Comparison of ENCODE assay signal across 22 cellular contexts in genomic region chr11:75606099-75606498, GRCh38. TPM values are rescaled to one million over a fixed set of nuclear protein-coding genes. Genes with fewer than 3 reads are reported as not detected.
A peak's percentile ranks its signal among the peaks of the same experiment; 100 is the strongest.
DNase-seq lines count a peak whose midpoint lies in the region; ATAC-seq and TF ChIP-seq lines count a peak whose summit lies in the region.
"Had no signal": no experiment of that assay in that cellular context is flagged by ENCODE, and none has a peak within 500 bp of the region (broad histone marks: within the 10 kb centered on the region; RNA-seq: fewer than 3 reads in every experiment).

No MANE protein-coding gene starts in this region.

- H3K27ac ChIP-seq in breast epithelium (no peak overlapping the region), RWPE2 (ENCODE audit: poor library complexity, severe bottlenecking) (no peak overlapping the region), psoas muscle (no peak overlapping the region)
- H3K27ac ChIP-seq: 22Rv1, BLaER1, C4-2B had no signal

- H3K4me1 Mint-ChIP-seq in MCF 10A (ENCODE audit: insufficient read depth, unreplicated experiment): peaks cover 30% of the 10 kb centered on the region
- H3K4me1 Mint-ChIP-seq: B cell; CD8-positive, alpha-beta memory T cell had no signal

- H3K27ac Mint-ChIP-seq in MCF 10A (ENCODE audit: low read depth, unreplicated experiment): peak overlapping the region; percentile 44
- H3K27ac Mint-ChIP-seq: B cell; CD8-positive, alpha-beta memory T cell; HFFc6 had no signal

- no peak overlapping the region for H3K4me3 Mint-ChIP-seq in MCF 10A (ENCODE audit: unreplicated experiment)
- H3K4me3 Mint-ChIP-seq: B cell; CD4-positive, CD25-positive, alpha-beta regulatory T cell; CD8-positive, alpha-beta memory T cell; HFFc6 had no signal

- intact Hi-C loops in MCF 10A (cut with micrococcal nuclease): no loop called here
- intact Hi-C loops in breast epithelium (cut with DNase I; ENCODE audit: low total_unique reads): no loop called here
- intact Hi-C loops in psoas muscle (cut with DNase I): no loop called here

- H3K27me3 Mint-ChIP-seq in MCF 10A (ENCODE audit: insufficient read depth, unreplicated experiment): no peaks in the 10 kb centered on the region

- TF ChIP-seq POLR2A in breast epithelium (IDR thresholded peaks at IDR 0.05): no peak

- no peaks in the 10 kb centered on the region for H3K9me3 Mint-ChIP-seq in MCF 10A (ENCODE audit: unreplicated experiment)
- H3K9me3 Mint-ChIP-seq: CD8-positive, alpha-beta memory T cell; HFFc6 had no signal

- H3K4me1 ChIP-seq in breast epithelium (no peaks in the 10 kb centered on the region), RWPE2 (ENCODE audit: insufficient read depth, poor library complexity, severe bottlenecking) (peaks cover 17% of the 10 kb centered on the region), psoas muscle (no peaks in the 10 kb centered on the region)
- H3K4me1 ChIP-seq: HAP-1 had no signal

- ATAC-seq in RWPE2 (ENCODE audit: low read depth) (no peak), psoas muscle (peak in 3 of 4 donors; percentile 37 to 70 (median 68)), SK-N-SH treated with all-trans-retinoic acid at 6 μM for 48 hours (no peak)
- ATAC-seq: GM12878 had no signal

- H3K36me3 ChIP-seq in breast epithelium: no peaks in the 10 kb centered on the region
- H3K36me3 ChIP-seq in RWPE2 (ENCODE audit: low read depth): no peaks in the 10 kb centered on the region
- H3K36me3 ChIP-seq in psoas muscle (ENCODE audit: insufficient read depth in 1 of 2, low read depth in 1 of 2): no peaks in the 10 kb centered on the region
- H3K36me3 ChIP-seq: BLaER1, HAP-1 had no signal

- WGBS in psoas muscle, 3 donors: 42 to 59% (median 44%) methylated on average over 8 of the region's 8 CpGs

- H3K9me3 ChIP-seq in breast epithelium: no peaks in the 10 kb centered on the region
- H3K9me3 ChIP-seq in RWPE2 (ENCODE audit: severe bottlenecking): no peaks in the 10 kb centered on the region
- H3K9me3 ChIP-seq in psoas muscle: no peaks in the 10 kb centered on the region
- H3K9me3 ChIP-seq: BLaER1, HAP-1 had no signal

- CTCF ChIA-PET in MCF 10A (lab: Yijun Ruan, JAX): no interaction called here

- POLR2A ChIA-PET in MCF 10A (lab: Yijun Ruan, JAX): no interaction called here

- H3K36me3 Mint-ChIP-seq in MCF 10A (ENCODE audit: insufficient read depth, unreplicated experiment): peaks cover 3% of the 10 kb centered on the region
- H3K36me3 Mint-ChIP-seq: CD4-positive, CD25-positive, alpha-beta regulatory T cell; CD8-positive, alpha-beta memory T cell had no signal

- TF ChIP-seq CTCF in MCF 10A (IDR thresholded peaks at IDR 0.05; ENCODE audit: unreplicated experiment) (no peak), breast epithelium (IDR thresholded peaks at IDR 0.05) (no peak), RWPE2 (IDR thresholded peaks at IDR 0.05; ENCODE audit: poor library complexity, severe bottlenecking) (no peak), epithelial cell of esophagus (IDR thresholded peaks at IDR 0.05; ENCODE audit: insufficient read depth, low read depth, low read length, missing control alignments) (no peak), psoas muscle (IDR thresholded peaks at IDR 0.05) (no peak), GM13976 (IDR thresholded peaks at IDR 0.05; ENCODE audit: borderline replicate concordance, control extremely low read depth, extremely low read depth, insufficient read depth, missing control alignments) (no peak)

- in situ Hi-C loops in GM13976 (cut with MboI; ENCODE audit: low sequenced_read_pairs, unreplicated experiment): no loop called here

- H3K27me3 ChIP-seq in breast epithelium (no peaks in the 10 kb centered on the region), RWPE2 (ENCODE audit: insufficient read depth, poor library complexity, severe bottlenecking) (no peaks in the 10 kb centered on the region), psoas muscle (ENCODE audit: insufficient read depth in 3 of 3, low read length in 2 of 3) (no peaks in the 10 kb centered on the region)
- H3K27me3 ChIP-seq: BLaER1 had no signal

- DNase-seq in MCF 10A (ENCODE audit: unreplicated experiment) (peak; percentile 83), breast epithelium (ENCODE audit: low spot score in 2 of 2) (no peak), RWPE2 (ENCODE audit: low spot score) (peak; percentile 18), epithelial cell of esophagus (ENCODE audit: low read depth) (peak; percentile 54), psoas muscle (no peak), GM13976 (ENCODE audit: low spot score) (no peak), KG1 (lab: John Stamatoyannopoulos, UW) (no peak)
- DNase-seq: CD4-positive, CD25-positive, alpha-beta regulatory T cell; CD8-positive, alpha-beta memory T cell; DMS 273 treated with DMSO at 0.1 percent for 48 hours; DMS79; EL; GDM1; GOT3; HFFc6 had no signal

- no peak overlapping the region for H3K4me3 ChIP-seq in breast epithelium
- H3K4me3 ChIP-seq in RWPE2 (ENCODE audit: severe bottlenecking): no peak overlapping the region
- no peak overlapping the region for H3K4me3 ChIP-seq in epithelial cell of esophagus (ENCODE audit: low read length)
- no peak overlapping the region for H3K4me3 ChIP-seq in psoas muscle
- H3K4me3 ChIP-seq: BLaER1, GM12878, HAP-1 had no signal

- no TSS peak for BruUV-seq in MCF 10A (replicated peaks; lab: Mats Ljungman, UMichigan)

TF ChIP-seq in SK-N-SH treated with all-trans-retinoic acid at 6 μM for 48 hours, 23 proteins besides CTCF, POLR2A, EP300 and RAD21 (continues in another document):
- TF ChIP-seq POU6F1 (CRISPR knock-in tag; IDR thresholded peaks at IDR 0.05; ENCODE audit: borderline replicate concordance, low read depth): no peak
- no peak for TF ChIP-seq ZNF565 (CRISPR knock-in tag; conservative IDR thresholded peaks at IDR 0.05; ENCODE audit: low read depth)
- no peak for TF ChIP-seq CSDC2 (CRISPR knock-in tag; IDR thresholded peaks at IDR 0.05)
- TF ChIP-seq ISL1 (CRISPR knock-in tag; IDR thresholded peaks at IDR 0.05): no peak
- no peak for TF ChIP-seq OSR1 (CRISPR knock-in tag; IDR thresholded peaks at IDR 0.05)
- TF ChIP-seq GLIS3 (CRISPR knock-in tag; IDR thresholded peaks at IDR 0.05): no peak
- TF ChIP-seq ZFP3 (CRISPR knock-in tag; IDR thresholded peaks at IDR 0.05): no peak
- no peak for TF ChIP-seq ZC3H10 (CRISPR knock-in tag; IDR thresholded peaks at IDR 0.05)
- TF ChIP-seq PPARA (CRISPR knock-in tag; IDR thresholded peaks at IDR 0.05; ENCODE audit: borderline replicate concordance): no peak
- TF ChIP-seq ZNF70 (CRISPR knock-in tag; IDR thresholded peaks at IDR 0.05): no peak
- no peak for TF ChIP-seq TCF4 (CRISPR knock-in tag; IDR thresholded peaks at IDR 0.05; ENCODE audit: borderline replicate concordance)
- TF ChIP-seq CSRNP3 (CRISPR knock-in tag; IDR thresholded peaks at IDR 0.05): no peak
- TF ChIP-seq BACH2 (CRISPR knock-in tag; IDR thresholded peaks at IDR 0.05; ENCODE audit: borderline replicate concordance): no peak
- no peak for TF ChIP-seq SNAI2 (CRISPR knock-in tag; IDR thresholded peaks at IDR 0.05)
- no peak for TF ChIP-seq RARB (CRISPR knock-in tag; IDR thresholded peaks at IDR 0.05)

RNA-seq across cellular contexts. Expression of gene SERPINH1, which starts 44.0 kb away (rescaled TPM):
- 80.5 TPM in 2 replicates for total RNA-seq in MCF 10A (2022)
- 100 to 1,000 TPM; 168 to 264 (median 259) TPM for total RNA-seq in breast epithelium
- total RNA-seq in psoas muscle: 10 to 100 TPM; 27.7 to 43.3 (median 31.3) TPM
- 10 to 100 TPM; 11.6 to 29.8 (median 15.6) TPM for polyA plus RNA-seq in psoas muscle

Comparison
In these comparisons a context has a peak if more than half of its experiments do, and no peak if none do; other contexts are left out.
1. DNase-seq: peak in MCF 10A (single experiment), RWPE2 (single experiment) and epithelial cell of esophagus (single experiment); none in breast epithelium (0 of 2), psoas muscle (0 of 2), GM13976 (single experiment) and KG1 (single experiment).
2. ATAC-seq: peak in psoas muscle (3 of 4); none in RWPE2 (single experiment) and SK-N-SH treated with all-trans-retinoic acid at 6 μM for 48 hours (single experiment).